ENCODE assay signal across 17 cellular contexts in the genomic region with DNA sequence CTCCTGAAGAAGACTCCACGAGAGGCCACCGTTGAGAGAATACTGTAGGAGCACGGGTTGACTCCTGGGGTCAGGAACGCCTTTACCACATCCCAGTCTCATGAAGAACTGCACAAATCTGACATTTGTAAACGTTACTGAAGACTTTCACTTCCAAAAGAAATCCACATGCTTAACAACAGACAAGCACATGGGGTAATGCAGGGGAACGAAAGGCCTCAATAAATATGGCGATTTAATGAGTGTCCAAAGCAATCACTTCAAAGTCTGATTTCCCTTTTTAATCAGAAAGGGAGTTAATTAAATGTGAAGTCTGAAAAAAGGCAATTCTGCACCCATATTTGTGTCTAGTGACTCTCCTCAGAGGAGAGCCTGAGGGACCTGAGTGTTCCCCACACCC.
"Had no signal": no experiment of that assay in that cellular context is flagged by ENCODE, and none has a peak within 500 bp of the region (broad histone marks: within the 10 kb centered on the region; RNA-seq: fewer than 3 reads in every experiment).

No MANE protein-coding gene starts in this region.

- H3K79me2 ChIP-seq: parathyroid adenoma had no signal

- H3K4me3 ChIP-seq: psoas muscle, sigmoid colon, skin epidermis, thoracic aorta, transverse colon had no signal

- H3K4me3 Mint-ChIP-seq: immature natural killer cell; naive thymus-derived CD4-positive, alpha-beta T cell; nephron progenitor cell; stimulated activated effector memory CD8-positive, alpha-beta T cell treated with anti-CD3 and anti-CD28 coated beads, Interleukin-12 subunit alpha, Interleukin-12 subunit beta, amount 100 ng/mL, for 72 hours; stimulated activated naive CD8-positive, alpha-beta T cell treated with anti-CD3 and anti-CD28 coated beads, Interleukin-15, Interleukin-2, amounts not matched to agents 100 ng/mL and 50 ng/mL, for 24 hours had no signal

- H3K9me3 ChIP-seq: psoas muscle, sigmoid colon, thoracic aorta, transverse colon had no signal

- H3K4me1 ChIP-seq: parathyroid adenoma, psoas muscle, transverse colon had no signal

- ATAC-seq: esophagus mucosa; naive thymus-derived CD4-positive, alpha-beta T cell; stimulated activated effector memory CD8-positive, alpha-beta T cell treated with anti-CD3 and anti-CD28 coated beads, Interleukin-12 subunit alpha, Interleukin-12 subunit beta, amount 100 ng/mL, for 72 hours had no signal

- H3K9me3 Mint-ChIP-seq: naive thymus-derived CD4-positive, alpha-beta T cell; nephron progenitor cell; stimulated activated effector memory CD8-positive, alpha-beta T cell treated with anti-CD3 and anti-CD28 coated beads, Interleukin-12 subunit alpha, Interleukin-12 subunit beta, amount 100 ng/mL, for 72 hours; stimulated activated naive CD8-positive, alpha-beta T cell treated with anti-CD3 and anti-CD28 coated beads, Interleukin-15, Interleukin-2, amounts not matched to agents 100 ng/mL and 50 ng/mL, for 24 hours had no signal

- H3K9ac ChIP-seq: parathyroid adenoma had no signal

- H3K27me3 ChIP-seq: sigmoid colon, transverse colon had no signal

- H3K36me3 ChIP-seq: sigmoid colon, thoracic aorta, transverse colon had no signal

- H3K27ac ChIP-seq: parathyroid adenoma, psoas muscle, sigmoid colon, skin epidermis, thoracic aorta, transverse colon had no signal

- H2AFZ ChIP-seq: parathyroid adenoma had no signal

- H3K4me1 Mint-ChIP-seq: immature natural killer cell; naive thymus-derived CD4-positive, alpha-beta T cell; nephron progenitor cell; stimulated activated effector memory CD8-positive, alpha-beta T cell treated with anti-CD3 and anti-CD28 coated beads, Interleukin-12 subunit alpha, Interleukin-12 subunit beta, amount 100 ng/mL, for 72 hours had no signal

- DNase-seq: central memory CD4-positive, alpha-beta T cell; cortex of kidney; effector memory CD4-positive, alpha-beta T cell; immature natural killer cell; mammary epithelial cell; naive thymus-derived CD4-positive, alpha-beta T cell; nephron progenitor cell; retina; sigmoid colon; transverse colon had no signal

- H3K36me3 Mint-ChIP-seq: immature natural killer cell; naive thymus-derived CD4-positive, alpha-beta T cell; stimulated activated effector memory CD8-positive, alpha-beta T cell treated with anti-CD3 and anti-CD28 coated beads, Interleukin-12 subunit alpha, Interleukin-12 subunit beta, amount 100 ng/mL, for 72 hours had no signal

- H3K27ac Mint-ChIP-seq: immature natural killer cell; naive thymus-derived CD4-positive, alpha-beta T cell; nephron progenitor cell; stimulated activated effector memory CD8-positive, alpha-beta T cell treated with anti-CD3 and anti-CD28 coated beads, Interleukin-12 subunit alpha, Interleukin-12 subunit beta, amount 100 ng/mL, for 72 hours; stimulated activated naive CD8-positive, alpha-beta T cell treated with anti-CD3 and anti-CD28 coated beads, Interleukin-15, Interleukin-2, amounts not matched to agents 100 ng/mL and 50 ng/mL, for 24 hours had no signal
